In the genomic region with DNA sequence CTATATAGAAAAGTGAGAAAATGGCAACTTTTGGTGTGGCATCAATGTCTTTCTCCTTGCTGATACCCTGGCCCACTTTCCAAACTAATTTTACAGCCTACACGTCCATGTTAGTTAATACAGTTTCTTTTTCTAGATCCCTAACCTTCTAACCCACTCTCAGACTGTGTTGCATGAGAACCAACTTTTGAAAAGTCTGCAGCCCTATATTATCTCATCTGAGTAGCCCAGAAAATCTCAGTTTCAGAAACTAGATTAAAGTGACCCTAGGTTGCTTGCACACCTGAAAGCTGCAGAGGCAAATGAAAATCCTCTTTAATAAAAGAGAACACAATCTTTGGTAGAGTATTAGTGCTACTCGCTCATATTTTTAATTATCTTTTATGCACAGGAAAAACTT, we compare ENCODE assay signal across 20 cellular contexts.
DNase-seq lines count a peak whose midpoint lies in the region; ATAC-seq and TF ChIP-seq lines count a peak whose summit lies in the region.
"Had no signal": no experiment of that assay in that cellular context is flagged by ENCODE, and none has a peak within 500 bp of the region (broad histone marks: within the 10 kb centered on the region; RNA-seq: fewer than 3 reads in every experiment).

No MANE protein-coding gene starts in this region.

- POLR2A ChIA-PET in OCI-LY7 (lab: Charles Lee) (no interaction called here), A673 (lab: Charles Lee; ENCODE audit: low non-redundant PET) (no interaction called here)

- ATAC-seq in GM18517 (IDR thresholded peaks at IDR 0.05; ENCODE audit: unreplicated experiment) (peak; percentile 66), GM21515 (IDR thresholded peaks at IDR 0.05; ENCODE audit: unreplicated experiment) (peak; percentile 88), HG02885 (IDR thresholded peaks at IDR 0.05; ENCODE audit: poor library complexity, unreplicated experiment) (peak; percentile 80), HG03521 (IDR thresholded peaks at IDR 0.05; ENCODE audit: unreplicated experiment) (peak; percentile 83), left colon (no peak)
- ATAC-seq: activated naive CD8-positive, alpha-beta T cell treated with anti-CD3 and anti-CD28 coated beads, Interleukin-2, amount 50 U/mL, for 24 hours; HCT116 had no signal

- H3K4me2 ChIP-seq in OCI-LY7 (ENCODE audit: low read length): no peak overlapping the region

- BruUV-seq in OCI-LY7 (replicated peaks; lab: Mats Ljungman, UMichigan): no TSS peak
- no TSS peak for BruUV-seq in A673 (replicated peaks; lab: Mats Ljungman, UMichigan)

- intact Hi-C loops in OCI-LY7 (cut with micrococcal nuclease; ENCODE audit: unreplicated experiment) (no loop called here), A673 (cut with micrococcal nuclease; ENCODE audit: unreplicated experiment) (no loop called here), left colon (cut with DNase I, micrococcal nuclease) (no loop called here)

- H3K4me1 ChIP-seq in OCI-LY7 (ENCODE audit: insufficient read depth, low read length, poor library complexity, severe bottlenecking) (no peaks in the 10 kb centered on the region), A673 (ENCODE audit: insufficient read depth, low read length, poor library complexity, severe bottlenecking) (no peaks in the 10 kb centered on the region)
- H3K4me1 ChIP-seq: parathyroid adenoma had no signal

- H3K36me3 ChIP-seq in OCI-LY7 (ENCODE audit: insufficient read depth, low read length) (no peaks in the 10 kb centered on the region), A673 (ENCODE audit: insufficient read depth, low read length, poor library complexity, severe bottlenecking) (no peaks in the 10 kb centered on the region)
- H3K36me3 ChIP-seq: brain microvascular endothelial cell, transverse colon had no signal

- no peaks in the 10 kb centered on the region for H3K79me2 ChIP-seq in OCI-LY7 (ENCODE audit: insufficient read depth, low read depth, low read length)
- H3K79me2 ChIP-seq: parathyroid adenoma had no signal

- DNase-seq in NCI-H2196 treated with DMSO at 0.1 percent for 48 hours (lab: John Stamatoyannopoulos, UW; ENCODE audit: unreplicated experiment) (no peak), OCI-LY7 (ENCODE audit: low spot score) (no peak), A673 (ENCODE audit: low spot score) (no peak), left colon (no peak)
- DNase-seq: activated naive CD8-positive, alpha-beta T cell treated with anti-CD3 and anti-CD28 coated beads, Interleukin-2, amount 50 U/mL, for 24 hours; brain microvascular endothelial cell; CD4-positive, alpha-beta memory T cell; mammary epithelial cell; naive B cell; NCI-H1436 treated with DMSO at 0.1 percent for 48 hours; T-helper 9 cell; transverse colon had no signal

- H4K20me1 ChIP-seq in OCI-LY7 (ENCODE audit: insufficient read depth, low read length): no peaks in the 10 kb centered on the region

- CTCF ChIA-PET in OCI-LY7 (lab: Charles Lee; ENCODE audit: unreplicated experiment) (no interaction called here), A673 (lab: Charles Lee) (no interaction called here)

- H3K27ac ChIP-seq in OCI-LY7 (ENCODE audit: low read depth, low read length, poor library complexity, severe bottlenecking) (no peak overlapping the region), A673 (ENCODE audit: low read depth, low read length, poor library complexity, severe bottlenecking) (no peak overlapping the region)
- H3K27ac ChIP-seq: brain microvascular endothelial cell, coronary artery, parathyroid adenoma, SK-N-MC, transverse colon had no signal

- no peaks in the 10 kb centered on the region for H3K9me3 ChIP-seq in OCI-LY7 (ENCODE audit: low read length)
- peaks cover 6% of the 10 kb centered on the region for H3K9me3 ChIP-seq in A673 (ENCODE audit: low read depth, low read length, poor library complexity, severe bottlenecking)

- no peaks in the 10 kb centered on the region for H3K27me3 ChIP-seq in A673 (replicated peaks; ENCODE audit: insufficient read depth, low read depth, low read length, poor library complexity)
- H3K27me3 ChIP-seq: brain microvascular endothelial cell, transverse colon had no signal

- H3K4me3 ChIP-seq in OCI-LY7 (ENCODE audit: low read depth, low read length, poor library complexity, severe bottlenecking) (no peak overlapping the region), A673 (ENCODE audit: low read depth, low read length, poor library complexity, severe bottlenecking) (no peak overlapping the region)
- H3K4me3 ChIP-seq: coronary artery, SK-N-MC, transverse colon had no signal

- no peaks in the 10 kb centered on the region; the same call in 1 of the 2 replicates for H3K9me2 ChIP-seq in OCI-LY7 (ENCODE audit: insufficient read depth, low read length)

- no peak for TF ChIP-seq CTCF in OCI-LY7 (conservative IDR thresholded peaks at IDR 0.05; ENCODE audit: low read length)
- TF ChIP-seq CTCF in A673 (conservative IDR thresholded peaks at IDR 0.05; ENCODE audit: low read depth, low read length): no peak

- H2AFZ ChIP-seq in OCI-LY7 (ENCODE audit: low read length): no peak overlapping the region
- H2AFZ ChIP-seq: parathyroid adenoma had no signal
